In genomic region chr3:57948782-57949242, GRCh38 we compare ENCODE assay signal across 15 cellular contexts. TPM values are rescaled to one million over a fixed set of nuclear protein-coding genes. Genes with fewer than 3 reads are reported as not detected.
DNase-seq lines count a peak whose midpoint lies in the region; ATAC-seq, FAIRE-seq and TF ChIP-seq lines count a peak whose summit lies in the region.
"Had no signal": no experiment of that assay in that cellular context is flagged by ENCODE, and none has a peak within 500 bp of the region (broad histone marks: within the 10 kb centered on the region; RNA-seq: fewer than 3 reads in every experiment).

No MANE protein-coding gene starts in this region.

- no peaks in the 10 kb centered on the region for H4K20me1 ChIP-seq in H1 (replicated peaks in 1 of 2; ENCODE audit: control insufficient read depth in 1 of 2, insufficient read depth in 2 of 2, low read length in 2 of 2)

- H3K4me2 ChIP-seq in H1 (ENCODE audit: insufficient read depth in 1 of 2, low read depth in 2 of 2, low read length in 2 of 2): peak overlapping the region; percentile 14 to 34; a peak in 1 of 4 replicates

- H3K23me2 ChIP-seq in H1 (ENCODE audit: low read depth, low read length): no peaks in the 10 kb centered on the region; the same call in 1 of the 2 replicates

- H3K56ac ChIP-seq in H1 (replicated peaks; ENCODE audit: insufficient read length, low read depth, low read length): no peak overlapping the region

- no peaks in the 10 kb centered on the region for H3K36me3 ChIP-seq in SJCRH30
- H3K36me3 ChIP-seq in H1 (ENCODE audit: control insufficient read depth in 2 of 4, insufficient read depth in 4 of 4, low read length in 3 of 4): no peaks in the 10 kb centered on the region
- no peaks in the 10 kb centered on the region for H3K36me3 ChIP-seq in psoas muscle (ENCODE audit: insufficient read depth in 1 of 2, low read depth in 1 of 2)

- H2BK120ac ChIP-seq in H1 (replicated peaks; ENCODE audit: low read depth, low read length): no peak overlapping the region

- H3K4ac ChIP-seq in H1 (replicated peaks; ENCODE audit: insufficient read length, low read depth, low read length): no peak overlapping the region

- H3K9ac ChIP-seq in H1 (replicated peaks in 1 of 4; ENCODE audit: extremely low read depth in 1 of 4, low read depth in 3 of 4, low read length in 3 of 4): no peak overlapping the region

- H4K91ac ChIP-seq in H1 (replicated peaks; ENCODE audit: insufficient read length, low read length): peak overlapping the region; percentile 38

- H3K9me3 Mint-ChIP-seq in nephron progenitor cell: no peaks in the 10 kb centered on the region
- H3K9me3 Mint-ChIP-seq: activated T-cell treated with anti-CD3 and anti-CD28 coated beads, Interleukin-2, amount 50 U/mL, for 24 hours; stimulated activated memory B cell treated with anti-CD40 and anti-IgM and Interleukin-4, amounts not matched to agents 10 μg/mL and 1 μg/mL and 100 μg/mL, for 72 hours had no signal

- TF ChIP-seq RAD21 in H1 (IDR thresholded peaks at IDR 0.05 in 1 of 2, conservative IDR thresholded peaks at IDR 0.05 in 1 of 2; ENCODE audit: low read depth in 2 of 2, low read length in 2 of 2): no peak

- H4K8ac ChIP-seq in H1 (ENCODE audit: extremely low read depth, insufficient read depth, low read length): no peak overlapping the region

- no peaks in the 10 kb centered on the region for H3K79me1 ChIP-seq in H1 (ENCODE audit: low read depth, low read length)

- H3K27me3 ChIP-seq in SJCRH30 (no peaks in the 10 kb centered on the region), H1 (replicated peaks in 1 of 4; ENCODE audit: control insufficient read depth in 3 of 4, extremely low read depth in 1 of 4, insufficient read depth in 3 of 4, low read length in 3 of 4) (no peaks in the 10 kb centered on the region), psoas muscle (ENCODE audit: insufficient read depth in 3 of 3, low read length in 2 of 3) (no peaks in the 10 kb centered on the region)

- no peak for TF ChIP-seq CTCF in H1 (IDR thresholded peaks at IDR 0.05; ENCODE audit: control extremely low read depth in 1 of 3, insufficient read depth in 1 of 3, low read depth in 1 of 3, low read length in 3 of 3)
- no peak for TF ChIP-seq CTCF in nephron progenitor cell (IDR thresholded peaks at IDR 0.05)
- no peak for TF ChIP-seq CTCF in psoas muscle (IDR thresholded peaks at IDR 0.05)

- no peak for TF ChIP-seq EP300 in H1 (IDR thresholded peaks at IDR 0.05; ENCODE audit: borderline replicate concordance in 1 of 2, low read depth in 2 of 2, low read length in 2 of 2)

- no peak overlapping the region for H2BK20ac ChIP-seq in H1 (ENCODE audit: low read length)

- H3K4me1 ChIP-seq in SJCRH30: peaks cover 26% of the 10 kb centered on the region
- peaks cover 0 to 25% (median 6%) of the 10 kb centered on the region in 4 experiments; a peak in 5 of 7 replicates for H3K4me1 ChIP-seq in H1 (replicated peaks in 1 of 4; ENCODE audit: control insufficient read depth in 3 of 4, insufficient read depth in 4 of 4, low read length in 3 of 4)
- peaks cover 23% of the 10 kb centered on the region for H3K4me1 ChIP-seq in psoas muscle

- no peak overlapping the region for H4K5ac ChIP-seq in H1 (ENCODE audit: insufficient read length, low read depth, low read length)

- H3K27ac Mint-ChIP-seq in nephron progenitor cell: peak overlapping the region; percentile 49
- H3K27ac Mint-ChIP-seq: activated T-cell treated with anti-CD3 and anti-CD28 coated beads, Interleukin-2, amount 50 U/mL, for 24 hours; stimulated activated memory B cell treated with anti-CD40 and anti-IgM and Interleukin-4, amounts not matched to agents 10 μg/mL and 1 μg/mL and 100 μg/mL, for 72 hours had no signal

- H2BK12ac ChIP-seq in H1 (ENCODE audit: low read depth, low read length): 0 out of 2 replicates have a peak overlapping the region, but pooled peaks have one; percentile 68

- CTCF ChIA-PET in H1 (lab: Charles Lee; ENCODE audit: partially characterized antibody): interaction anchor here (0.6 to 2.5 kb wide), 8 partner anchors 8 to 352 kb away, joined by 3 to 8 read pairs (median 4); no protein-coding TSS in a partner anchor

- FAIRE-seq in H1 (lab: Jason Lieb, UNC): no peak

- ATAC-seq in HG02885 (IDR thresholded peaks at IDR 0.05; ENCODE audit: poor library complexity, unreplicated experiment) (no peak), HG03439 (IDR thresholded peaks at IDR 0.05; ENCODE audit: unreplicated experiment) (no peak), psoas muscle (no peak)
- ATAC-seq: right cardiac atrium; stimulated activated memory B cell treated with anti-CD40 and anti-IgM and Interleukin-4, amounts not matched to agents 10 μg/mL and 1 μg/mL and 100 μg/mL, for 72 hours had no signal

- 80% methylated on average over 9 of the region's 9 CpGs; no CpG with 5 or more reads in 1 of the 2 experiments for WGBS in H1 (ENCODE audit: extremely low coverage in 1 of 2, insufficient coverage in 1 of 2, insufficient read length in 1 of 2, insufficient replicate concordance in 2 of 2, low coverage in 1 of 2, low lambda C conversion rate in 2 of 2, missing lambda C conversion rate in 1 of 2), 2 experiments
- WGBS in psoas muscle, 3 donors: 67 to 82% (median 73%) methylated on average over 9 of the region's 9 CpGs

- DNase-seq in SJCRH30 (peak; percentile 39 to 62), H1 (ENCODE audit: low read depth in 1 of 2, low spot score in 2 of 2) (no peak), nephron progenitor cell (no peak), DMS53 (lab: John Stamatoyannopoulos, UW) (no peak), psoas muscle (no peak)
- DNase-seq: activated CD4-positive, alpha-beta T cell treated with anti-CD3 and anti-CD28 coated beads for 4 hours; cortex of kidney; NCI-H1092 treated with DMSO at 0.1 percent for 48 hours; PC-3 had no signal

- H3K4me3 ChIP-seq in SJCRH30 (peak overlapping the region; percentile 27), H1 (ENCODE audit: extremely low read depth in 1 of 4, insufficient read depth in 2 of 4, low read depth in 3 of 4, low read length in 4 of 4) (no peak overlapping the region), psoas muscle (no peak overlapping the region)

- no peaks in the 10 kb centered on the region for H3K9me3 ChIP-seq in SJCRH30 (replicated peaks)
- no peaks in the 10 kb centered on the region for H3K9me3 ChIP-seq in H1 (ENCODE audit: insufficient read depth in 2 of 2, low read depth in 1 of 2, low read length in 1 of 2)
- no peaks in the 10 kb centered on the region for H3K9me3 ChIP-seq in psoas muscle

- POLR2A ChIA-PET in H1 (lab: Charles Lee; ENCODE audit: partially characterized antibody): interaction anchor here (0.7 to 1.2 kb wide), 2 partner anchors 17 to 18 kb away, joined by 3 read pairs; no protein-coding TSS in a partner anchor

- H2AFZ ChIP-seq in H1 (ENCODE audit: low read length): 0 out of 2 replicates have a peak overlapping the region, but pooled peaks have one; percentile 43

- no peaks in the 10 kb centered on the region for H3K36me3 Mint-ChIP-seq in nephron progenitor cell (ENCODE audit: low read depth)
- H3K36me3 Mint-ChIP-seq: stimulated activated memory B cell treated with anti-CD40 and anti-IgM and Interleukin-4, amounts not matched to agents 10 μg/mL and 1 μg/mL and 100 μg/mL, for 72 hours had no signal

- no peak overlapping the region for H3K4me3 Mint-ChIP-seq in nephron progenitor cell
- H3K4me3 Mint-ChIP-seq: activated T-cell treated with anti-CD3 and anti-CD28 coated beads, Interleukin-2, amount 50 U/mL, for 24 hours; stimulated activated memory B cell treated with anti-CD40 and anti-IgM and Interleukin-4, amounts not matched to agents 10 μg/mL and 1 μg/mL and 100 μg/mL, for 72 hours had no signal

- no peak overlapping the region; the same call in 1 of the 2 replicates for H2AK5ac ChIP-seq in H1 (ENCODE audit: low read depth, low read length)

- no peak overlapping the region for H2BK15ac ChIP-seq in H1 (ENCODE audit: low read length)

- H3K4me1 Mint-ChIP-seq in nephron progenitor cell: peaks cover 80% of the 10 kb centered on the region
- H3K4me1 Mint-ChIP-seq: stimulated activated memory B cell treated with anti-CD40 and anti-IgM and Interleukin-4, amounts not matched to agents 10 μg/mL and 1 μg/mL and 100 μg/mL, for 72 hours had no signal

- H2BK5ac ChIP-seq in H1 (ENCODE audit: low read depth, low read length): no peak overlapping the region; the same call in 1 of the 2 replicates

- intact Hi-C loops in psoas muscle (cut with DNase I): no loop called here

- no peaks in the 10 kb centered on the region for H3K79me2 ChIP-seq in H1 (ENCODE audit: control insufficient read depth in 1 of 2, insufficient read depth in 2 of 2, low read length in 2 of 2)

- H3K27ac ChIP-seq in SJCRH30 (peak overlapping the region; percentile 60), H1 (ENCODE audit: low read depth, low read length) (no peak overlapping the region), temporal lobe (ENCODE audit: low read depth, low read length) (peak overlapping the region; percentile 20), psoas muscle (no peak overlapping the region)

- H3K14ac ChIP-seq in H1 (ENCODE audit: insufficient read length): no peak overlapping the region

- no peak overlapping the region for H3K23ac ChIP-seq in H1 (ENCODE audit: insufficient read length)

- no peak for TF ChIP-seq POLR2A in H1 (IDR thresholded peaks at IDR 0.05; ENCODE audit: control extremely low read depth in 1 of 2, low read depth in 2 of 2, low read length in 2 of 2)

- H3K18ac ChIP-seq in H1 (ENCODE audit: extremely low read depth, low read length): no peak overlapping the region

- H3K27me3 Mint-ChIP-seq in nephron progenitor cell (ENCODE audit: low read depth, poor library complexity): no peaks in the 10 kb centered on the region
- H3K27me3 Mint-ChIP-seq: stimulated activated memory B cell treated with anti-CD40 and anti-IgM and Interleukin-4, amounts not matched to agents 10 μg/mL and 1 μg/mL and 100 μg/mL, for 72 hours had no signal

TF ChIP-seq in H1, 55 proteins besides CTCF, POLR2A, EP300 and RAD21 (continues in another document):
- TF ChIP-seq CHD1 (IDR thresholded peaks at IDR 0.05; ENCODE audit: low read depth, low read length) (no peak), CBX8 (IDR thresholded peaks at IDR 0.05; ENCODE audit: borderline replicate concordance, low read depth, low read length) (no peak)

RNA-seq across cellular contexts. Expression of gene FLNB, which starts 59.4 kb away (rescaled TPM):
- total RNA-seq in SJCRH30 (2014; rRNA removed; shearing (Covaris generic)): 22.5 and 24.1 TPM in 2 replicates
- 118 and 122 TPM in 2 replicates for total RNA-seq in H1 (2021; fragmentation: NEBNext Ultra II Directional; extraction: Animal tissue kit (Norgen Biotek cat#: 25700))
- polyA plus RNA-seq in H1 (2011; rRNA removed): 72.2 and 72.3 TPM in 2 replicates
- polyA plus RNA-seq in H1 (2011; cell fraction: cytosol; rRNA removed): 53.0 TPM
- 599 TPM for polyA plus RNA-seq in H1 (2011; cell fraction: nucleus; rRNA removed)
- 82.4 to 123 TPM (median 108 TPM) in 4 replicates for polyA plus RNA-seq in H1 (2012, experiment 1 of 2)
- 47.2 TPM for polyA plus RNA-seq in H1 (2012, experiment 2 of 2)
- polyA plus RNA-seq in H1 (2013, experiment 1 of 2): 96.1 TPM
- 85.9 TPM for polyA plus RNA-seq in H1 (2013, experiment 2 of 2)
- 249 and 262 TPM in 2 replicates for polyA minus RNA-seq in H1 (2011; rRNA and poly(A)+ RNA removed)
- 121 TPM for polyA minus RNA-seq in H1 (2011; cell fraction: cytosol; rRNA and poly(A)+ RNA removed)
- polyA minus RNA-seq in H1 (2011; cell fraction: nucleus; rRNA and poly(A)+ RNA removed): 391 TPM
- 21.9 TPM for total RNA-seq in temporal lobe
- 10 to 100 TPM; 11.6 to 17.9 (median 15.4) TPM for total RNA-seq in psoas muscle
- polyA plus RNA-seq in psoas muscle: 10 to 100 TPM in 2 of 3 donors, 1 to 10 TPM in 1; 6.4 to 14.7 (median 11.0) TPM

Comparison
In these comparisons a context has a peak if more than half of its experiments do, and no peak if none do; other contexts are left out.
1. DNase-seq: peak in SJCRH30 (2 of 2); none in H1 (0 of 2), nephron progenitor cell (single experiment), DMS53 (single experiment) and psoas muscle (0 of 2).
2. H3K27ac ChIP-seq: peak in SJCRH30 (single experiment) and temporal lobe (single experiment); none in H1 (single experiment) and psoas muscle (single experiment).